Comparison of ENCODE assay signal across 8 cellular contexts in the genomic region with DNA sequence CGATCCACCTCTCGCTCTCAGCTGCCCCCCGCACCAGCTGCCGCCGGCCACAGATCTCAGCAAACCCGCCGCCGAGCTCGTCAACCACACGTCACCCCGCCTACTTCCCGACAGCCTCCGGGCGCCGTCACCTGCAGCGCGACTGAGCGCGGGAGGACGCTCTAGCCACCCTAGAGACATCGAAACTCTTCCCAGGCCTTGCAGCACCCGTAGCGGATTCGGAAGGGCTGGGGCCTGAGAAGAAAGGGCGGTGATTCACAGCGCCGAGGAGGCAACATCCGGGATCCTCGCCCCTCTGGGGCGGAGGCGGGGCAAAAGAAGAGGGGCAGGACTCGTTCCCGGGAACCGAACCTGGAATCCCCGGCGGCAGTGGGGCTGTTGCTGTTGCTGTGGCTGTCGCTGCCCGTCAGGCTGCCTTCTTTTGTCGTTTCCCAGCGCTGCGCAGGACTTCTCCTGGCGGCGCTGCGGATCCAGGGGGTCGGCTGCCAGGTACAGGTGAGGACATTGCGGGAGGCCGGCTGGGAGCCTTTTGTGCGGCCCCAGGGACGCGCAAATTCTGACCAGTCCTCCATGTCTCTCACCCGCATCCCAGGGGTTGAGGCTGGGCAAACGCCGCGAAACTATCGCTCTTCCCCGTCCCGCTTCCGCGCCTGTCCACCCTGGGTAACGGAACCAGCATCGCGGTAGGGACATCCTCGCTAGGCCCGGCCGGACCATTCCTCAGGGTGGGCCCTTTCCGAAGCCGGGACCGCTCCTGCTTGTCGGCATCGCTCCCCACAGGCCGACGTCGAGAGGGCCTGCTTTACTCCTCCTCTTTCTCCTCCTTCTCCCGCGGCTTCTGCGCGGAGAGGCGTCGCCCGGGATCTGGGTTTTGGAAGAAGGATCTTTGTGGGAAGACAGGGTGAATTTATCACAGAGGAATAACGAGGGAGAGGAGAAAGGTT. TPM values are rescaled to one million over a fixed set of nuclear protein-coding genes. Genes with fewer than 3 reads are reported as not detected.
DNase-seq lines count a peak whose midpoint lies in the region; ATAC-seq and TF ChIP-seq lines count a peak whose summit lies in the region.

Gene RO60, plus strand, starts transcription at position 331 of the 944 bp plus-strand sequence. CDS start 9,443 bp downstream, outside the sequence.
A gene with protein sequence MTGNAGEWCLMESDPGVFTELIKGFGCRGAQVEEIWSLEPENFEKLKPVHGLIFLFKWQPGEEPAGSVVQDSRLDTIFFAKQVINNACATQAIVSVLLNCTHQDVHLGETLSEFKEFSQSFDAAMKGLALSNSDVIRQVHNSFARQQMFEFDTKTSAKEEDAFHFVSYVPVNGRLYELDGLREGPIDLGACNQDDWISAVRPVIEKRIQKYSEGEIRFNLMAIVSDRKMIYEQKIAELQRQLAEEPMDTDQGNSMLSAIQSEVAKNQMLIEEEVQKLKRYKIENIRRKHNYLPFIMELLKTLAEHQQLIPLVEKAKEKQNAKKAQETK (minus strand): TSS at position 79 of the 944 bp plus-strand sequence. CDS start 100 bp downstream, outside the sequence.

- no peaks in the 10 kb centered on the region for H3K27me3 Mint-ChIP-seq in dendritic cell treated with granulocyte-macrophage colony-stimulating factor and Interleukin-4, amounts not matched to agents 40 ng/mL and 50 ng/mL, for 4 days

- H3K9me3 Mint-ChIP-seq in dendritic cell treated with granulocyte-macrophage colony-stimulating factor and Interleukin-4, amounts not matched to agents 40 ng/mL and 50 ng/mL, for 4 days: no peaks in the 10 kb centered on the region

- H3K4me1 Mint-ChIP-seq in dendritic cell treated with granulocyte-macrophage colony-stimulating factor and Interleukin-4, amounts not matched to agents 40 ng/mL and 50 ng/mL, for 4 days (ENCODE audit: low read depth): peaks cover 39% of the 10 kb centered on the region

- no peaks in the 10 kb centered on the region for H3K27me3 ChIP-seq in left lung

- H3K36me3 ChIP-seq in left lung: no peaks in the 10 kb centered on the region

- peak within 1 kb of the TSS; percentile 98 for H3K4me3 Mint-ChIP-seq in dendritic cell treated with granulocyte-macrophage colony-stimulating factor and Interleukin-4, amounts not matched to agents 40 ng/mL and 50 ng/mL, for 4 days

- H3K27ac ChIP-seq in C4-2B: peak within 1 kb of the TSS; percentile 96
- H3K27ac ChIP-seq in left lung: peak within 1 kb of the TSS; percentile 93

- ATAC-seq in GM19372 (IDR thresholded peaks at IDR 0.05; ENCODE audit: low read depth, unreplicated experiment) (peak; percentile 88), HG03558 (IDR thresholded peaks at IDR 0.05; ENCODE audit: extremely low read depth, unreplicated experiment) (peak; percentile 95), left lung (peak; percentile 96)

- peaks cover 11 to 44% of the 10 kb centered on the region in 2 donors for H3K4me1 ChIP-seq in left lung

- H3K27ac Mint-ChIP-seq in dendritic cell treated with granulocyte-macrophage colony-stimulating factor and Interleukin-4, amounts not matched to agents 40 ng/mL and 50 ng/mL, for 4 days: peak within 1 kb of the TSS; percentile 97

- peak; percentile 92 for DNase-seq in NCI-H748 treated with DMSO at 0.1 percent for 48 hours (lab: John Stamatoyannopoulos, UW)
- DNase-seq in activated CD4-positive, alpha-beta T cell treated with anti-CD3 and anti-CD28 coated beads, Interleukin-2, amount 50 U/mL, for 24 hours (ENCODE audit: low read depth in 1 of 2, low spot score in 1 of 2): peak; percentile 83 to 95
- DNase-seq in left lung: peak; percentile 98
- DNase-seq in stimulated activated CD4-positive, alpha-beta T cell treated with anti-CD3 and anti-CD28 coated beads, Interleukin-2, amount 100 ng/mL, for 48 hours: peak; percentile 83 to 89

- peak within 1 kb of the TSS; percentile 72 to 75 for H3K4me3 ChIP-seq in left lung

- intact Hi-C loops in dendritic cell treated with granulocyte-macrophage colony-stimulating factor and Interleukin-4, amounts not matched to agents 40 ng/mL and 50 ng/mL, for 4 days (cut with micrococcal nuclease): loop anchor here (1.0 to 5.0 kb wide), 4 partner anchors 42 to 253 kb away; partner anchors contain the start of genes CDC73 and GLRX2
- intact Hi-C loops in left lung (cut with DNase I): no loop called here

- TF ChIP-seq CTCF in C4-2B (conservative IDR thresholded peaks at IDR 0.05) (no peak), left lung (IDR thresholded peaks at IDR 0.05) (no peak)

- no peaks in the 10 kb centered on the region for H3K9me3 ChIP-seq in left lung

- H3K36me3 Mint-ChIP-seq in dendritic cell treated with granulocyte-macrophage colony-stimulating factor and Interleukin-4, amounts not matched to agents 40 ng/mL and 50 ng/mL, for 4 days (ENCODE audit: low read depth): peaks cover 22% of the 10 kb centered on the region

RNA-seq across cellular contexts. Expression of gene RO60, which starts in this region (rescaled TPM):
- total RNA-seq in left lung: 10 to 100 TPM; 70.8 to 72.0 TPM

RNA-seq across cellular contexts. Expression of the second gene that starts in this region (rescaled TPM):
- total RNA-seq in left lung: 10 to 100 TPM; 27.9 to 38.7 TPM

Comparison
In these comparisons a context has a peak if more than half of its experiments do, and no peak if none do; other contexts are left out.
1. Peak in every context shown above with its lines: DNase-seq, ATAC-seq, H3K4me3 ChIP-seq and H3K27ac ChIP-seq.